Comparison of ENCODE assay signal across 14 cellular contexts in the genomic region with DNA sequence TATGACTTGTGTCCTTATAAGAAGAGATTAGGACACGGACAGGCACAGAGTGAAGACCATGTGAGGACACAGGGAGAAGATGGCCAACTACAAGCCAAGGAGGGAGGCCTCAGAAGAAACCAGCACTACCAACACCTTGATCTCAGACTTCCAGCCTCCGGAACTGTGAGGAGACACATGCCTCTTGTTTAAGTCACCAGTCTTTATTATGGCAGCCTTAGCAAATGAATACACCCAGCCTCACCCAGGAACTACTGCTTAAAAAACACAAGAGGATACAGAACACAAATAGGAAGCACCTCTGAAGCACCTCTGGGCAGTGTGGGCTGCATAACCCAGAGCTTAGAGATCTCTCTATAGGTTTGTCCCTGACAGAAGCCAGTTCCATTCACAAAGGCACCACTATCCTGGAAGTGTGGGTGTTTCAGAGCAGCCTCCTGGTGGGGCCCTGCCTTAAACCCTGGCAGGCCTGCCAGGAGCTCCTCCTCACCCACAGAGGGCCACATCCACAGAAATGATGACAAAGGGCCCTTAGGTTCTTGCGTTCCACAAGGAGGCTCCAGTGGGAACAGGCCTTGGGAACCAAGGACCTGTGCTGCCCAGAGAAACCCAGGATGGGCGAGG. TPM values are rescaled to one million over a fixed set of nuclear protein-coding genes. Genes with fewer than 3 reads are reported as not detected.
A peak's percentile ranks its signal among the peaks of the same experiment; 100 is the strongest.
DNase-seq lines count a peak whose midpoint lies in the region; ATAC-seq, FAIRE-seq and TF ChIP-seq lines count a peak whose summit lies in the region.
"Had no signal": no experiment of that assay in that cellular context is flagged by ENCODE, and none has a peak within 500 bp of the region (broad histone marks: within the 10 kb centered on the region; RNA-seq: fewer than 3 reads in every experiment).

No MANE protein-coding gene starts in this region.

- H3K4me2 ChIP-seq in mammary epithelial cell (ENCODE audit: insufficient read depth, low read depth, low read length) (peak overlapping the region; percentile 7), HepG2 (ENCODE audit: low read depth, low read length) (no peak overlapping the region)

- H3K4me1 ChIP-seq in mammary epithelial cell (ENCODE audit: insufficient read depth, low read length) (peaks cover 21% of the 10 kb centered on the region), HepG2 (ENCODE audit: insufficient read depth, low read length) (peaks cover 8% of the 10 kb centered on the region; the same call in 1 of the 2 replicates), stomach smooth muscle (ENCODE audit: control insufficient read depth, insufficient read depth, low read length) (peaks cover 25% of the 10 kb centered on the region)

- TF ChIP-seq RAD21 in HepG2 (CRISPR knock-in tag; IDR thresholded peaks at IDR 0.05), result no peak

- BruUV-seq in mammary epithelial cell (replicated peaks; lab: Mats Ljungman, UMichigan) (no TSS peak), HepG2 (replicated peaks; lab: Mats Ljungman, UMichigan) (no TSS peak)

- POLR2A ChIA-PET in HepG2 (lab: Yijun Ruan, JAX), result no interaction called here

- no peak for TF ChIP-seq CTCF in mammary epithelial cell (conservative IDR thresholded peaks at IDR 0.05 in 1 of 2, IDR thresholded peaks at IDR 0.05 in 1 of 2; ENCODE audit: extremely low read depth in 1 of 2, insufficient read depth in 1 of 2, low read depth in 1 of 2, low read length in 2 of 2)
- no peak for TF ChIP-seq CTCF in HepG2 (CRISPR knock-in tag; IDR thresholded peaks at IDR 0.05)

- H2AFZ ChIP-seq in mammary epithelial cell (ENCODE audit: low read depth, low read length) (peak overlapping the region; percentile 75), HepG2 (ENCODE audit: low read length) (no peak overlapping the region)

- TF ChIP-seq EP300 in HepG2 (IDR thresholded peaks at IDR 0.05; ENCODE audit: low read depth in 2 of 2, low read length in 2 of 2) (no peak), HepG2 (CRISPR knock-in tag; IDR thresholded peaks at IDR 0.05; ENCODE audit: borderline replicate concordance) (no peak)

- in situ Hi-C loops in mammary epithelial cell (cut with MboI; ENCODE audit: low sequenced_read_pairs in 2 of 2), result no loop called here
- in situ Hi-C loops in HepG2 (cut with HindIII; ENCODE audit: extremely low pct_ligation_motif_present, low pct_unique_long_range_greater_than_20kb), result no loop called here

- TF ChIP-seq POLR2A in HepG2 (IDR thresholded peaks at IDR 0.05; ENCODE audit: insufficient read depth in 1 of 2, low read depth in 2 of 2, low read length in 2 of 2), result no peak

- H3K79me2 ChIP-seq in mammary epithelial cell (ENCODE audit: insufficient read depth, low read length), result no peaks in the 10 kb centered on the region
- no peaks in the 10 kb centered on the region for H3K79me2 ChIP-seq in HepG2 (ENCODE audit: insufficient read depth, low read length)

- WGBS in mammary epithelial cell (ENCODE audit: low coverage, missing lambda C conversion rate), result 64% methylated on average over 3 of the region's 4 CpGs
- 51% methylated on average over 2 of the region's 4 CpGs for WGBS in HepG2 (ENCODE audit: low lambda C conversion rate)

- peak; percentile 42; the same call in 2 of the 3 replicates for ATAC-seq in HepG2
- no peak for ATAC-seq in HG03175 (IDR thresholded peaks at IDR 0.05; ENCODE audit: unreplicated experiment)

- no peaks in the 10 kb centered on the region for H4K20me1 ChIP-seq in mammary epithelial cell (ENCODE audit: insufficient read depth, low read length)
- no peaks in the 10 kb centered on the region for H4K20me1 ChIP-seq in HepG2 (ENCODE audit: insufficient read depth, low read length)

- no peaks in the 10 kb centered on the region for H3K36me3 ChIP-seq in mammary epithelial cell (ENCODE audit: insufficient read depth, low read length)
- no peaks in the 10 kb centered on the region for H3K36me3 ChIP-seq in HepG2 (replicated peaks in 1 of 2; ENCODE audit: control insufficient read depth in 1 of 2, insufficient read depth in 2 of 2, low read length in 2 of 2)
- no peaks in the 10 kb centered on the region for H3K36me3 ChIP-seq in stomach smooth muscle (ENCODE audit: control insufficient read depth in 2 of 2, insufficient read depth in 2 of 2, low read length in 2 of 2)
- H3K36me3 ChIP-seq: upper lobe of right lung had no signal

- dilution Hi-C loops in mammary epithelial cell (cut with HindIII; ENCODE audit: low sequenced_read_pairs), result no loop called here

- no peak overlapping the region for H3K4me3 ChIP-seq in mammary epithelial cell (replicated peaks in 1 of 3; ENCODE audit: insufficient read depth in 1 of 3, low read depth in 2 of 3, low read length in 3 of 3)
- H3K4me3 ChIP-seq in HepG2 (replicated peaks in 1 of 3; ENCODE audit: insufficient read depth in 1 of 3, low read depth in 2 of 3, low read length in 3 of 3), result no peak overlapping the region
- H3K4me3 ChIP-seq in stomach smooth muscle (ENCODE audit: low read length in 2 of 2), result no peak overlapping the region
- H3K4me3 ChIP-seq: upper lobe of right lung had no signal

- DNase-seq in M059J (ENCODE audit: low read depth), result peak; percentile 45
- DNase-seq in mammary epithelial cell, result no peak
- no peak for DNase-seq in HepG2 (ENCODE audit: low spot score)
- DNase-seq in stimulated activated CD4-positive, alpha-beta T cell treated with anti-CD3 and anti-CD28 coated beads, Interleukin-2, amount 100 ng/mL, for 48 hours, result no peak
- DNase-seq in ecto neural progenitor cell (ENCODE audit: low spot score), result no peak
- DNase-seq: activated CD4-positive, alpha-beta T cell treated with anti-CD3 and anti-CD28 coated beads, Interleukin-2, amount 50 U/mL, for 1 hour; DMS79; NCI-H1105 treated with DMSO at 0.1 percent for 48 hours; upper lobe of right lung had no signal

- FAIRE-seq in HepG2 (lab: Jason Lieb, UNC), result no peak
- FAIRE-seq: endometrium, islet of Langerhans had no signal

- H3K9me3 ChIP-seq in mammary epithelial cell (replicated peaks; ENCODE audit: insufficient read depth, low read length) (no peaks in the 10 kb centered on the region), HepG2 (ENCODE audit: low read length) (no peaks in the 10 kb centered on the region), stomach smooth muscle (ENCODE audit: control insufficient read depth in 2 of 2, low read length in 2 of 2) (no peaks in the 10 kb centered on the region)
- H3K9me3 ChIP-seq: upper lobe of right lung had no signal

- H3K9ac ChIP-seq in mammary epithelial cell (ENCODE audit: insufficient read depth, low read length) (no peak overlapping the region), HepG2 (ENCODE audit: insufficient read depth, low read depth, low read length) (no peak overlapping the region), stomach smooth muscle (ENCODE audit: low read length in 2 of 2) (peak overlapping the region; percentile 40 to 51)

- intact Hi-C loops in mammary epithelial cell (cut with micrococcal nuclease), result loop anchor here (2.0 kb wide), 1 partner anchor 16 kb away; no protein-coding TSS in a partner anchor
- intact Hi-C loops in HepG2 (cut with micrococcal nuclease; ENCODE audit: unreplicated experiment), result no loop called here

- H3K27me3 ChIP-seq in mammary epithelial cell (ENCODE audit: insufficient read depth, low read length) (no peaks in the 10 kb centered on the region), HepG2 (ENCODE audit: control insufficient read depth in 1 of 2, insufficient read depth in 2 of 2, low read length in 2 of 2) (no peaks in the 10 kb centered on the region), stomach smooth muscle (ENCODE audit: control insufficient read depth in 1 of 2, insufficient read depth in 2 of 2, low read length in 2 of 2) (no peaks in the 10 kb centered on the region)
- H3K27me3 ChIP-seq: upper lobe of right lung had no signal

- H3K27ac ChIP-seq in mammary epithelial cell (ENCODE audit: insufficient read depth, low read depth, low read length), result peak overlapping the region; percentile 77
- no peak overlapping the region for H3K27ac ChIP-seq in HepG2 (ENCODE audit: extremely low read length, insufficient read depth, low read length)
- H3K27ac ChIP-seq in stomach smooth muscle (ENCODE audit: low read length), result peak overlapping the region; percentile 82
- H3K27ac ChIP-seq: upper lobe of right lung had no signal

- CTCF ChIA-PET in mammary epithelial cell (lab: Charles Lee; ENCODE audit: low non-redundant PET), result interaction anchor here (0.6 kb wide), 1 partner anchor 62 kb away, joined by 3 read pairs; no protein-coding TSS in a partner anchor
- CTCF ChIA-PET in HepG2 (lab: Yijun Ruan, JAX; ENCODE audit: low intra/inter-chr PET ratio, low total read pairs), result no interaction called here

TF ChIP-seq in HepG2, 621 proteins besides CTCF, POLR2A, EP300 and RAD21 (continues in another document):
- no peak for TF ChIP-seq HMGA1 (CRISPR knock-in tag; conservative IDR thresholded peaks at IDR 0.05)
- TF ChIP-seq PLRG1 (conservative IDR thresholded peaks at IDR 0.05), result no peak
- TF ChIP-seq PAWR (CRISPR knock-in tag; IDR thresholded peaks at IDR 0.05; ENCODE audit: borderline replicate concordance), result no peak
- no peak for TF ChIP-seq ZNF530 (CRISPR knock-in tag; IDR thresholded peaks at IDR 0.05; ENCODE audit: low read depth)

RNA-seq across cellular contexts. Expression of a gene that starts 58.8 kb away (rescaled TPM):
- total RNA-seq in M059J (2014; rRNA removed; shearing (Covaris generic)), result not detected in 2 replicates
- total RNA-seq in mammary epithelial cell (not detected), HepG2 (2016; rRNA removed; fragmentation: Illumina TruSeq; extraction: Trizol) (not detected in 2 replicates)
- polyA plus RNA-seq in mammary epithelial cell (not detected), HepG2 (2011; rRNA removed) (0.04 TPM in 1 of 2 replicates, not detected in the other)
- polyA minus RNA-seq in mammary epithelial cell, result not detected
- total RNA-seq in HepG2 (2016; cell fraction: cytosol; rRNA removed; fragmentation: Illumina TruSeq; extraction: Trizol; ENCODE audit: low read depth), result not detected in 2 replicates
- total RNA-seq in HepG2 (2016; cell fraction: insoluble cytoplasmic fraction; rRNA removed; fragmentation: Illumina TruSeq; extraction: Trizol), result not detected in 2 replicates
- total RNA-seq in HepG2 (2016; cell fraction: membrane; rRNA removed; fragmentation: Illumina TruSeq; extraction: Trizol), result not detected in 2 replicates
- total RNA-seq in HepG2 (2016; cell fraction: nucleus; rRNA removed; fragmentation: Illumina TruSeq; extraction: Trizol), result not detected in 2 replicates
- polyA plus RNA-seq in HepG2 (2011; cell fraction: cytosol; rRNA removed), result 0.07 TPM in 1 of 2 replicates, not detected in the other
- 0.16 and 0.34 TPM in 2 replicates for polyA plus RNA-seq in HepG2 (2011; cell fraction: nucleus; rRNA removed)
- polyA plus RNA-seq in HepG2 (2012), result 0.17 and 1.2 TPM in 2 replicates
- 0.20 and 0.28 TPM in 2 replicates for polyA plus RNA-seq in HepG2 (2016; cell fraction: cytosol; fragmentation: Illumina TruSeq; extraction: Trizol; ENCODE audit: low read depth)
- 0.41 TPM in 1 of 2 replicates, not detected in the other for polyA plus RNA-seq in HepG2 (2016; cell fraction: insoluble cytoplasmic fraction; fragmentation: Illumina TruSeq; extraction: Trizol; ENCODE audit: low read depth)
- polyA plus RNA-seq in HepG2 (2016; cell fraction: membrane; fragmentation: Illumina TruSeq; extraction: Trizol; ENCODE audit: low read depth), result 0.17 TPM in 1 of 2 replicates, not detected in the other
- polyA plus RNA-seq in HepG2 (2016; cell fraction: nucleus; fragmentation: Illumina TruSeq; extraction: Trizol; ENCODE audit: insufficient read depth, low read depth), result 0.27 and 0.37 TPM in 2 replicates
- 0.20 and 1.1 TPM in 2 replicates for polyA minus RNA-seq in HepG2 (2011; rRNA and poly(A)+ RNA removed; ENCODE audit: low replicate concordance)
- not detected in 2 replicates for polyA minus RNA-seq in HepG2 (2011; cell fraction: cytosol; rRNA and poly(A)+ RNA removed)
- not detected in 2 replicates for polyA minus RNA-seq in HepG2 (2011; cell fraction: nucleus; rRNA and poly(A)+ RNA removed)
- total RNA-seq: T-helper 1 cell treated with Interleukin-12 subunit alpha and Interleukin-12 subunit beta and Interleukin-4 antibody, amounts not matched to agents 30 ng/mL and 1 ng/mL, for 36 hours had no signal

Comparison
In these comparisons a context has a peak if more than half of its experiments do, and no peak if none do; other contexts are left out.
1. H3K9ac ChIP-seq: peak in stomach smooth muscle (2 of 2); none in mammary epithelial cell (single experiment) and HepG2 (single experiment).